ENCODE assay signal across 8 cellular contexts in genomic region chr12:110501722-110502448, GRCh38. TPM values are rescaled to one million over a fixed set of nuclear protein-coding genes. Genes with fewer than 3 reads are reported as not detected.
DNase-seq lines count a peak whose midpoint lies in the region; ATAC-seq and TF ChIP-seq lines count a peak whose summit lies in the region.

TSS of gene RAD9B (plus strand) at chr12:110502331. CDS start at chr12:110502338, 7 bp downstream.
TSS of gene VPS29 (minus strand) at chr12:110502111. CDS start at chr12:110502051, 60 bp downstream.

- H4K20me1 ChIP-seq in DND-41 (ENCODE audit: insufficient read depth, low read length): no peaks in the 10 kb centered on the region

- WGBS in esophagus squamous epithelium, 2 donors: 2 to 14% methylated on average over 11 to 33 of the region's 55 CpGs

- intact Hi-C loops in esophagus squamous epithelium (cut with DNase I): no loop called here

- DNase-seq in DND-41 (peak; percentile 100), Peyer's patch (peak; percentile 98 to 99 (median 99)), activated T-helper 1 cell treated with Interleukin-2 at 50 U/mL for 16 hours (ENCODE audit: low read depth) (peak; percentile 97), esophagus squamous epithelium (lab: John Stamatoyannopoulos, UW) (peak; percentile 97), myocyte (ENCODE audit: low read depth) (peak; percentile 99)
- DNase-seq in stimulated activated CD8-positive, alpha-beta memory T cell treated with anti-CD3 and anti-CD28 coated beads, Interleukin-7, amount 100 ng/mL, for 4 hours (ENCODE audit: low read depth in 2 of 2): peak; percentile 98 to 99

- peak within 1 kb of the TSS; percentile 95 for H3K27ac ChIP-seq in DND-41 (ENCODE audit: low read length)
- H3K27ac ChIP-seq in KOPT-K1 (ENCODE audit: low read depth, low read length, poor library complexity, severe bottlenecking): peak within 1 kb of the TSS; percentile 90
- H3K27ac ChIP-seq in Peyer's patch: peak within 1 kb of the TSS; percentile 89 to 96 (median 92)
- peak within 1 kb of the TSS; percentile 94 to 99 (median 96) for H3K27ac ChIP-seq in esophagus squamous epithelium

- peak within 1 kb of the TSS; percentile 74 for H3K4me2 ChIP-seq in DND-41 (ENCODE audit: insufficient read depth, low read length)

- H3K4me3 ChIP-seq in DND-41 (ENCODE audit: low read depth in 1 of 2, low read length in 2 of 2): peak within 1 kb of the TSS; percentile 94 to 95
- peak within 1 kb of the TSS; percentile 70 to 99 (median 86) for H3K4me3 ChIP-seq in Peyer's patch
- H3K4me3 ChIP-seq in esophagus squamous epithelium: peak within 1 kb of the TSS; percentile 75 to 99 (median 89)

- no peaks in the 10 kb centered on the region for H3K27me3 ChIP-seq in DND-41 (ENCODE audit: insufficient read depth, low read length, poor library complexity)
- no peaks in the 10 kb centered on the region for H3K27me3 ChIP-seq in Peyer's patch
- H3K27me3 ChIP-seq in esophagus squamous epithelium: no peaks in the 10 kb centered on the region

- TF ChIP-seq CTCF in DND-41 (IDR thresholded peaks at IDR 0.05; ENCODE audit: borderline replicate concordance, extremely low read depth, low read length, poor library complexity, severe bottlenecking) (no peak), Peyer's patch (IDR thresholded peaks at IDR 0.05) (no peak), esophagus squamous epithelium (IDR thresholded peaks at IDR 0.05) (peak in 1 of 6 experiments; percentile 32)

- H2AFZ ChIP-seq in DND-41 (ENCODE audit: low read depth, low read length): peak within 1 kb of the TSS; percentile 91

- ATAC-seq in DND-41 (ENCODE audit: insufficient read depth, low read depth): peak; percentile 93
- peak; percentile 90 for ATAC-seq in GM21825 (IDR thresholded peaks at IDR 0.05; ENCODE audit: unreplicated experiment)

- H3K9me3 ChIP-seq in DND-41 (ENCODE audit: insufficient read depth, low read length, severe bottlenecking) (no peaks in the 10 kb centered on the region), KOPT-K1 (ENCODE audit: insufficient read depth, low read length, poor library complexity, severe bottlenecking) (no peaks in the 10 kb centered on the region), Peyer's patch (no peaks in the 10 kb centered on the region), esophagus squamous epithelium (no peaks in the 10 kb centered on the region)

- H3K79me2 ChIP-seq in DND-41 (ENCODE audit: insufficient read depth, low read length): peaks cover 47% of the 10 kb centered on the region

- H3K4me1 ChIP-seq in DND-41 (ENCODE audit: insufficient read depth, low read length) (peaks cover 35% of the 10 kb centered on the region), Peyer's patch (peaks cover 0 to 16% (median 3%) of the 10 kb centered on the region in 4 donors), esophagus squamous epithelium (peaks cover 5 to 44% (median 17%) of the 10 kb centered on the region in 3 donors)

- H3K36me3 ChIP-seq in DND-41 (ENCODE audit: insufficient read depth, low read length): peaks cover 26% of the 10 kb centered on the region
- peaks cover 31% of the 10 kb centered on the region for H3K36me3 ChIP-seq in KOPT-K1 (ENCODE audit: insufficient read depth, low read length)
- H3K36me3 ChIP-seq in Peyer's patch: no peaks in the 10 kb centered on the region
- peaks cover 0 to 8% (median 0%) of the 10 kb centered on the region in 3 donors for H3K36me3 ChIP-seq in esophagus squamous epithelium

- TF ChIP-seq POLR2A in Peyer's patch (IDR thresholded peaks at IDR 0.05) (peak; percentile 90 to 92), esophagus squamous epithelium (IDR thresholded peaks at IDR 0.05) (peak in 3 of 4 donors; percentile 93 to 97 (median 94))

- peak within 1 kb of the TSS; percentile 86 for H3K9ac ChIP-seq in DND-41 (ENCODE audit: low read depth, low read length)

RNA-seq across cellular contexts. Expression of gene RAD9B, which starts in this region (rescaled TPM):
- total RNA-seq in Peyer's patch: under 1 TPM in 2 of 4 donors, not detected in 2; 0.40 to 0.83 TPM
- under 1 TPM in 3 of 4 donors, not detected in 1; 0.23 to 0.76 (median 0.40) TPM for total RNA-seq in esophagus squamous epithelium
- 1.1 and 3.6 TPM in 2 replicates for total RNA-seq in myocyte
- polyA plus RNA-seq in myocyte (2012): 0.32 TPM

RNA-seq across cellular contexts. Expression of gene VPS29, which starts in this region (rescaled TPM):
- total RNA-seq in Peyer's patch (100 to 1,000 TPM in 2 of 4 donors, 10 to 100 TPM in 2; 81.1 to 124 (median 106) TPM), esophagus squamous epithelium (100 to 1,000 TPM in 2 of 4 donors, 10 to 100 TPM in 2; 66.9 to 146 (median 110) TPM), myocyte (59.9 and 64.8 TPM in 2 replicates)
- polyA plus RNA-seq in myocyte (2012): 82.2 TPM

Comparison
In these comparisons a context has a peak if more than half of its experiments do, and no peak if none do; other contexts are left out.
1. Peak in every context shown above with its lines: DNase-seq, ATAC-seq, H3K4me3 ChIP-seq and H3K27ac ChIP-seq.